ENCODE assay signal across 19 cellular contexts in the genomic region with DNA sequence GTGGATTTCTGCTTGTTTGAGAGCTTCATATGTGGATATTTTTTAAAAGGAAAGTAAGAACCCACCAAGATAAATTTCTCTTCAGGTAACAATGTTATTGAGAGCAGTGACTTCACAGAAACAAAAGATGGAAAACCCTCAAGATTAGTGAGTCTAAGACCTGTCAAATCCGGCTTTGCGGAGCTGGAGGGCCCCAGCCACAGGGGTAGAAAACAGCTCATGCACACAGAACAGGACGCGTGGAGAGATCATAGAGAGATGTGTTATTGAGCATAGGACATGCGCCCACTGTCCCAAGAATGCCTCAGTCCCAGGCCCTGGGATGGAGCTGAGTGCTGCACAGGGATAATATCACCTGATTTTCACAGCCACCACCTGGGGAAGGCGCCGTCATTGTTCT. TPM values are rescaled to one million over a fixed set of nuclear protein-coding genes. Genes with fewer than 3 reads are reported as not detected.
DNase-seq lines count a peak whose midpoint lies in the region; ATAC-seq and TF ChIP-seq lines count a peak whose summit lies in the region.
"Had no signal": no experiment of that assay in that cellular context is flagged by ENCODE, and none has a peak within 500 bp of the region (broad histone marks: within the 10 kb centered on the region; RNA-seq: fewer than 3 reads in every experiment).

No MANE protein-coding gene starts in this region.

- no peaks in the 10 kb centered on the region for H3K9me3 ChIP-seq in CD4-positive, CD25-positive, alpha-beta regulatory T cell (ENCODE audit: control insufficient read depth in 2 of 2, low read length in 2 of 2)
- H3K9me3 ChIP-seq in T-helper 17 cell (ENCODE audit: control insufficient read depth, low read length, poor library complexity, severe bottlenecking): no peaks in the 10 kb centered on the region
- H3K9me3 ChIP-seq: Caco-2 had no signal

- H3K36me3 Mint-ChIP-seq in activated CD4-positive, alpha-beta T cell treated with anti-CD3 and anti-CD28 coated beads for 36 hours (ENCODE audit: low read depth): no peaks in the 10 kb centered on the region
- peaks cover 6% of the 10 kb centered on the region for H3K36me3 Mint-ChIP-seq in CD4-positive, CD25-positive, alpha-beta regulatory T cell
- H3K36me3 Mint-ChIP-seq in T-helper 17 cell (ENCODE audit: low read depth) (peaks cover 2% of the 10 kb centered on the region), nephron progenitor cell (ENCODE audit: low read depth) (no peaks in the 10 kb centered on the region)

- peak; percentile 51 for DNase-seq in activated CD4-positive, alpha-beta T cell treated with anti-CD3 and anti-CD28 coated beads for 36 hours
- DNase-seq in activated CD4-positive, alpha-beta T cell treated with anti-CD3 and anti-CD28 coated beads for 4 hours: no peak
- no peak for DNase-seq in CD4-positive, CD25-positive, alpha-beta regulatory T cell
- DNase-seq in T-helper 17 cell: no peak
- no peak for DNase-seq in nephron progenitor cell
- no peak for DNase-seq in activated CD8-positive, alpha-beta memory T cell treated with anti-CD3 and anti-CD28 coated beads for 24 hours
- DNase-seq in substantia nigra (lab: John Stamatoyannopoulos, UW): no peak
- no peak for DNase-seq in putamen (ENCODE audit: low spot score)
- DNase-seq: Caco-2, DMS53, NCI-H1417, NCI-H187 treated with DMSO at 0.1 percent for 48 hours, NCI-H2171, NCI-H774, PC-9 had no signal

- POLR2A ChIA-PET in activated CD4-positive, alpha-beta T cell treated with anti-CD3 and anti-CD28 coated beads for 36 hours (lab: Charles Lee): no interaction called here

- ATAC-seq in activated CD4-positive, alpha-beta T cell treated with anti-CD3 and anti-CD28 coated beads for 36 hours: peak; percentile 58
- ATAC-seq in CD4-positive, CD25-positive, alpha-beta regulatory T cell (ENCODE audit: low read depth in 2 of 2): no peak
- no peak for ATAC-seq in T-helper 17 cell
- ATAC-seq: GM23338 had no signal

- peaks cover 92% of the 10 kb centered on the region for H3K4me1 Mint-ChIP-seq in activated CD4-positive, alpha-beta T cell treated with anti-CD3 and anti-CD28 coated beads for 36 hours
- peaks cover 0 to 96% (median 34%) of the 10 kb centered on the region in 4 donors for H3K4me1 Mint-ChIP-seq in CD4-positive, CD25-positive, alpha-beta regulatory T cell
- H3K4me1 Mint-ChIP-seq in T-helper 17 cell (peaks cover 38% of the 10 kb centered on the region), nephron progenitor cell (peaks cover 89% of the 10 kb centered on the region)

- intact Hi-C loops in activated CD4-positive, alpha-beta T cell treated with anti-CD3 and anti-CD28 coated beads for 36 hours (cut with DNase I, micrococcal nuclease): no loop called here

- H3K4me3 Mint-ChIP-seq in activated CD4-positive, alpha-beta T cell treated with anti-CD3 and anti-CD28 coated beads for 36 hours: no peak overlapping the region
- peak overlapping the region in 2 of 4 donors; percentile 0 to 45 for H3K4me3 Mint-ChIP-seq in CD4-positive, CD25-positive, alpha-beta regulatory T cell
- no peak overlapping the region for H3K4me3 Mint-ChIP-seq in T-helper 17 cell
- no peak overlapping the region for H3K4me3 Mint-ChIP-seq in nephron progenitor cell
- H3K4me3 Mint-ChIP-seq: GM23338 had no signal

- peak overlapping the region; percentile 44 for H3K27ac Mint-ChIP-seq in activated CD4-positive, alpha-beta T cell treated with anti-CD3 and anti-CD28 coated beads for 36 hours
- H3K27ac Mint-ChIP-seq in CD4-positive, CD25-positive, alpha-beta regulatory T cell: peak overlapping the region; percentile 74 to 84 (median 83)
- H3K27ac Mint-ChIP-seq in T-helper 17 cell: peak overlapping the region; percentile 34
- peak overlapping the region; percentile 91 for H3K27ac Mint-ChIP-seq in nephron progenitor cell
- H3K27ac Mint-ChIP-seq: GM23338 had no signal

- no peaks in the 10 kb centered on the region for H3K9me3 Mint-ChIP-seq in activated CD4-positive, alpha-beta T cell treated with anti-CD3 and anti-CD28 coated beads for 36 hours (ENCODE audit: low read depth)
- H3K9me3 Mint-ChIP-seq in CD4-positive, CD25-positive, alpha-beta regulatory T cell: no peaks in the 10 kb centered on the region
- H3K9me3 Mint-ChIP-seq in nephron progenitor cell: no peaks in the 10 kb centered on the region
- H3K9me3 Mint-ChIP-seq: GM23338 had no signal

- peaks cover 28% of the 10 kb centered on the region for H3K4me1 ChIP-seq in CD4-positive, CD25-positive, alpha-beta regulatory T cell (ENCODE audit: control insufficient read depth, insufficient read depth, low read length, poor library complexity, severe bottlenecking)

- no peaks in the 10 kb centered on the region for H3K27me3 ChIP-seq in CD4-positive, CD25-positive, alpha-beta regulatory T cell (ENCODE audit: control insufficient read depth, insufficient read depth, low read length)

- H3K27ac ChIP-seq in CD4-positive, CD25-positive, alpha-beta regulatory T cell (ENCODE audit: insufficient read depth, low read length, poor library complexity, severe bottlenecking): no peak overlapping the region
- H3K27ac ChIP-seq in substantia nigra (ENCODE audit: low read depth, low read length, poor library complexity, severe bottlenecking): no peak overlapping the region
- H3K27ac ChIP-seq: PC-9 had no signal

- no peaks in the 10 kb centered on the region for H3K27me3 Mint-ChIP-seq in activated CD4-positive, alpha-beta T cell treated with anti-CD3 and anti-CD28 coated beads for 36 hours
- peaks cover 8% of the 10 kb centered on the region for H3K27me3 Mint-ChIP-seq in CD4-positive, CD25-positive, alpha-beta regulatory T cell
- peaks cover 7% of the 10 kb centered on the region for H3K27me3 Mint-ChIP-seq in T-helper 17 cell
- no peaks in the 10 kb centered on the region for H3K27me3 Mint-ChIP-seq in nephron progenitor cell (ENCODE audit: low read depth, poor library complexity)

- TF ChIP-seq CTCF in nephron progenitor cell (IDR thresholded peaks at IDR 0.05): no peak

- H3K4me3 ChIP-seq in CD4-positive, CD25-positive, alpha-beta regulatory T cell (ENCODE audit: low read depth, low read length): no peak overlapping the region
- H3K4me3 ChIP-seq: GM23338, PC-9 had no signal

- no peaks in the 10 kb centered on the region for H3K36me3 ChIP-seq in CD4-positive, CD25-positive, alpha-beta regulatory T cell (ENCODE audit: control insufficient read depth, insufficient read depth, low read length)

- CTCF ChIA-PET in activated CD4-positive, alpha-beta T cell treated with anti-CD3 and anti-CD28 coated beads for 36 hours (lab: Charles Lee): interaction anchor here (0.6 to 4.2 kb wide), 7 partner anchors 9 to 42 kb away, joined by 3 to 35 read pairs (median 11); a partner anchor contains a TSS

RNA-seq across cellular contexts. Expression of a gene that starts 21.3 kb away (rescaled TPM):
- total RNA-seq in activated CD4-positive, alpha-beta T cell treated with anti-CD3 and anti-CD28 coated beads for 36 hours: under 1 TPM; 0.78 to 0.81 TPM
- total RNA-seq in CD4-positive, CD25-positive, alpha-beta regulatory T cell: 3.2 TPM
- 1 to 10 TPM; 1.4 to 6.7 (median 2.6) TPM for polyA plus RNA-seq in CD4-positive, CD25-positive, alpha-beta regulatory T cell
- 1 to 10 TPM in 1 of 2 donors, under 1 TPM in 1; 0.37 to 1.3 TPM for total RNA-seq in T-helper 17 cell
- total RNA-seq: A172, GM23338, NCI-H460, PC-9 had no signal
- polyA plus RNA-seq: BJ, GM23338 had no signal

Comparison
In these comparisons a context has a peak if more than half of its experiments do, and no peak if none do; other contexts are left out.
1. H3K27ac Mint-ChIP-seq: peak in every context shown above with its lines; median percentile 91 in nephron progenitor cell; 83 in CD4-positive, CD25-positive, alpha-beta regulatory T cell; 44 in activated CD4-positive, alpha-beta T cell treated with anti-CD3 and anti-CD28 coated beads for 36 hours; 34 in T-helper 17 cell.